ENCODE assay signal across 1 cellular context in the genomic region with DNA sequence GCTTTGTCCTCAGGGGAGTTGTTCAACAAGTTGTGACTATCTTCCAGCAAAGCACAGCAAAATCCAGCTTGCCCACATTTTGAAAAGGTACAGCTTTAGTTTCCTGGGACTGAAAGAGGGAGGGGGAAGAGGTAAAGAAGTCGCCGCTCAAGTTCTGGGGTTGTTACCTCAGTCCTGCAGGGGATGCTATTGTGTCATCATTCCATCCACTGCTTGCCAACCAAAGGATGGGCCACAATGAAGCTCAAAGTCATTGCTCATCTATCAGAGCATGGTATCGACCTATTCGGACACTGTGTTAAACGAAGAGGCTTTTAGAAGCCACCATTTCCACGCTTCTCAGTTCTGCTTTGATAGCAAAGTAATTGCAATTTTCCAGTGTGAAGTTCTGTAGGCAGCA.
TF ChIP-seq lines count a peak whose summit lies in the region.

No MANE protein-coding gene starts in this region.

TF ChIP-seq in SK-N-SH, 30 proteins besides CTCF, POLR2A, EP300 and RAD21 (continued from another document):
- TF ChIP-seq CHD2 (IDR thresholded peaks at IDR 0.05; ENCODE audit: low read length, partially characterized antibody) = no peak
TF ChIP-seq in SK-N-SH: peak in this region for 0.
